22 cellular contexts compared by ENCODE assay signal in the genomic region with DNA sequence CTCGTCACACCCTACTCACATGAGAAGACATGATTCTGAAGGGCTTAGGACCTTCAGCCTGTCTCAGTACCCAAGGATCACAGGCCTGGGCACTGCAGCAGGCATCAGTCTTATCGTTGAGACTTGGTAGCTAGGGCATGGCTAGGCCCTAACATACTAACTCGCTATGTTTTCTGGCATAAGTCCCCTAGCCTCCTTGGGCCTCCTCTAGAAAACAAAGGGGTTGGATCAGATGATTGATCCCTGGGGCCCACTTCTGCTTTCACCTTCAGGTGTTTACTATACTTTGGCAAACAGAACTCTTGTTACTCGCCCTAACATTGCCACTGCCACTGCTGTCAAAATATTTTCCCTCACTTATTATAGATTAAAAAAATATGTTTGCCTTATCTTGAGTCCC. TPM values are rescaled to one million over a fixed set of nuclear protein-coding genes. Genes with fewer than 3 reads are reported as not detected.
"Had no signal": no experiment of that assay in that cellular context is flagged by ENCODE, and none has a peak within 500 bp of the region (broad histone marks: within the 10 kb centered on the region; RNA-seq: fewer than 3 reads in every experiment).

No MANE protein-coding gene starts in this region.

- H3K27ac ChIP-seq: esophagus muscularis mucosa, tibial nerve, uterus, VCaP had no signal

- H3K4me3 Mint-ChIP-seq: activated T-cell treated with anti-CD3 and anti-CD28 coated beads, Interleukin-2, amount 50 U/mL, for 72 hours; memory B cell; stimulated activated naive CD8-positive, alpha-beta T cell treated with anti-CD3 and anti-CD28 coated beads, Interleukin-15, Interleukin-2, amounts not matched to agents 100 ng/mL and 50 ng/mL, for 24 hours had no signal

- H3K9me3 Mint-ChIP-seq: activated naive CD4-positive, alpha-beta T cell treated with anti-CD3 and anti-CD28 coated beads, Interleukin-2, amount 50 U/mL, for 72 hours; memory B cell had no signal

- H3K4me1 ChIP-seq: tibial nerve, uterus had no signal

- ATAC-seq: activated naive CD4-positive, alpha-beta T cell treated with anti-CD3 and anti-CD28 coated beads, Interleukin-2, amount 50 U/mL, for 72 hours; activated T-cell treated with anti-CD3 and anti-CD28 coated beads, Interleukin-2, amount 50 U/mL, for 72 hours had no signal

- H3K36me3 ChIP-seq: esophagus muscularis mucosa, tibial nerve, uterus had no signal

- H3K27ac Mint-ChIP-seq: activated naive CD4-positive, alpha-beta T cell treated with anti-CD3 and anti-CD28 coated beads, Interleukin-2, amount 50 U/mL, for 72 hours; activated T-cell treated with anti-CD3 and anti-CD28 coated beads, Interleukin-2, amount 50 U/mL, for 72 hours; memory B cell; stimulated activated naive CD8-positive, alpha-beta T cell treated with anti-CD3 and anti-CD28 coated beads, Interleukin-15, Interleukin-2, amounts not matched to agents 100 ng/mL and 50 ng/mL, for 24 hours had no signal

- DNase-seq: activated CD4-positive, alpha-beta T cell treated with anti-CD3 and anti-CD28 coated beads, Interleukin-2, amount 50 U/mL, for 4 hours; activated CD4-positive, CD25-positive, alpha-beta regulatory T cell treated with anti-CD3 and anti-CD28 coated beads, Interleukin-2, amount 50 U/mL, for 72 hours; activated gamma-delta T cell; activated T-cell treated with anti-CD3 and anti-CD28 coated beads, Interleukin-2, amount 50 U/mL, for 72 hours; cerebellar nuclear complex; cortex of kidney; effector CD4-positive, alpha-beta T cell; occipital lobe; posterior cingulate gyrus; retina; stimulated activated CD4-positive, alpha-beta T cell treated with anti-CD3 and anti-CD28 coated beads, Interleukin-2, amount 100 ng/mL, for 48 hours; uterus had no signal

- H3K4me1 Mint-ChIP-seq: memory B cell had no signal

- FAIRE-seq: bronchial epithelial cell had no signal

- H3K27me3 ChIP-seq: esophagus muscularis mucosa, tibial nerve, uterus had no signal

- H3K4me3 ChIP-seq: esophagus muscularis mucosa, skin epidermis, tibial nerve, uterus had no signal

- H3K36me3 Mint-ChIP-seq: activated naive CD4-positive, alpha-beta T cell treated with anti-CD3 and anti-CD28 coated beads, Interleukin-2, amount 50 U/mL, for 72 hours; memory B cell had no signal

- H3K9me3 ChIP-seq: esophagus muscularis mucosa, tibial nerve, uterus had no signal

RNA-seq across cellular contexts. Expression of gene VSNL1, which starts 44.2 kb away (rescaled TPM):
- total RNA-seq: activated CD8-positive, alpha-beta memory T cell treated with anti-CD3 and anti-CD28 coated beads for 36 hours; activated naive CD4-positive, alpha-beta T cell treated with anti-CD3 and anti-CD28 coated beads, Interleukin-2, amount 50 U/mL, for 72 hours; activated T-cell treated with anti-CD3 and anti-CD28 coated beads, Interleukin-2, amount 50 U/mL, for 72 hours; mononuclear cell had no signal
